In the genomic region with DNA sequence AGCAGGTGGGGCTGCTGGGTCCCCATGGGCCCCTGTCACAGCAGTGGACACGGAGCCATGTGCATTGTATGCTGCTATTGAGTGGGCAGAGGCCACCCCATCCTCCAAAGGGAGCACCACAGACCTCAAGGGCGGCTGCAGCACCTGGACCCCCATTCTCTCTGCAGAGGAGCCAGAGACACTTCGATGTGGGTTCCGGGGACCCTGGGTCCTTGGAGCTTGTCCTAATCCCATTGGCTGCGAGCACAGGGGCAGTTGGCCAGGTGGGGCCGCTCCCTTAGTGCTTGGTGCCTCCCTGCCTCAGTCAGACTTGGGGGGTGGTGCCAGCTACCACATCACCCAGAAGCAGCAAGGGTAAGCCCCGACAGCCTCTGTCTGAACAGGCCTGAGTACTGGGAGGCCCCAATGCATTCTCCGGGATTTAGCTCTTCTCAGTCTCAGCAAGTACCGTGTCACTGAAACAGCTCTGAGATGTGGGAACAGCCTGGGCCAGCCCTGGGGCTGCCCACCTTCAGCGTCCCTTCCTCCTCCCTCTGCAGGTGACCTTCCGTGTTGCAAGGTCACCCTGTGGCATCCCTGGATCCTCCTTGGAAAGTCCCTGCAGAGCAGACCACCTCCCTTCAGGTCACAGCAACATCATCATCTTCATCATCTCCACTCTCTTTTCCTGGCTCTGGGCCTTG, we compare ENCODE assay signal across 24 cellular contexts.
DNase-seq lines count a peak whose midpoint lies in the region; ATAC-seq and TF ChIP-seq lines count a peak whose summit lies in the region.
"Had no signal": no experiment of that assay in that cellular context is flagged by ENCODE, and none has a peak within 500 bp of the region (broad histone marks: within the 10 kb centered on the region; RNA-seq: fewer than 3 reads in every experiment).

No MANE protein-coding gene starts in this region.

- no peaks in the 10 kb centered on the region for H3K4me1 ChIP-seq in fibroblast of lung (ENCODE audit: control insufficient read depth, extremely low read depth, insufficient read depth, low read length)
- H3K4me1 ChIP-seq: parathyroid adenoma, transverse colon had no signal

- no peak overlapping the region for H3K9ac ChIP-seq in fibroblast of lung (ENCODE audit: insufficient read depth, low read length)
- H3K9ac ChIP-seq: parathyroid adenoma, SK-N-SH had no signal

- ATAC-seq in WTC11 (peak; percentile 41; the same call in 1 of the 2 replicates), GM21576 (IDR thresholded peaks at IDR 0.05; ENCODE audit: unreplicated experiment) (no peak), HG03095 (IDR thresholded peaks at IDR 0.05; ENCODE audit: unreplicated experiment) (no peak)
- ATAC-seq: activated naive CD4-positive, alpha-beta T cell treated with anti-CD3 and anti-CD28 coated beads, Interleukin-2, amount 50 U/mL, for 72 hours; heart left ventricle; K562; T-helper 17 cell had no signal

- no peak overlapping the region for H3K4me3 Mint-ChIP-seq in WTC11
- no peak overlapping the region for H3K4me3 Mint-ChIP-seq in progenitor cell of endocrine pancreas (ENCODE audit: low read depth)
- H3K4me3 Mint-ChIP-seq: activated CD4-positive, alpha-beta memory T cell treated with anti-CD3 and anti-CD28 coated beads, Interleukin-2, amount 10 ng/mL, durations not matched to agents 7 days and 5 days; CD4-positive, alpha-beta T cell; central memory CD8-positive, alpha-beta T cell; T-helper 17 cell had no signal

- H3K27me3 Mint-ChIP-seq in WTC11 (ENCODE audit: low read depth) (no peaks in the 10 kb centered on the region), progenitor cell of endocrine pancreas (no peaks in the 10 kb centered on the region)
- H3K27me3 Mint-ChIP-seq: activated CD4-positive, alpha-beta memory T cell treated with anti-CD3 and anti-CD28 coated beads, Interleukin-2, amount 10 ng/mL, durations not matched to agents 7 days and 5 days; CD4-positive, alpha-beta T cell; T-helper 17 cell had no signal

- POLR2A ChIA-PET in WTC11 (lab: Charles Lee), result no interaction called here

- CTCF ChIA-PET in WTC11 (lab: Charles Lee), result interaction anchor here (1.2 to 2.7 kb wide), 2 partner anchors 11 to 51 kb away, joined by 3 to 13 read pairs; no protein-coding TSS in a partner anchor

- H2AFZ ChIP-seq in fibroblast of lung (ENCODE audit: low read length), result no peak overlapping the region
- H2AFZ ChIP-seq: parathyroid adenoma had no signal

- H3K9me3 Mint-ChIP-seq in WTC11, result no peaks in the 10 kb centered on the region
- no peaks in the 10 kb centered on the region for H3K9me3 Mint-ChIP-seq in progenitor cell of endocrine pancreas (ENCODE audit: low read depth)
- H3K9me3 Mint-ChIP-seq: activated CD4-positive, alpha-beta memory T cell treated with anti-CD3 and anti-CD28 coated beads, Interleukin-2, amount 10 ng/mL, durations not matched to agents 7 days and 5 days; activated naive CD4-positive, alpha-beta T cell treated with anti-CD3 and anti-CD28 coated beads, Interleukin-2, amount 50 U/mL, for 72 hours; activated T-helper 2 cell treated with anti-CD3 and anti-CD28 coated beads, Interferon-gamma antibody, Interleukin-2, Interleukin-4, amounts not matched to agents 10 μg/mL and 5 μg/mL and 100 μg/mL, durations not matched to agents 14 hours and 24 hours and 36 hours; CD4-positive, alpha-beta T cell; central memory CD8-positive, alpha-beta T cell had no signal

- no peak for DNase-seq in WTC11 (ENCODE audit: low spot score)
- no peak for DNase-seq in fibroblast of lung (ENCODE audit: low read depth in 2 of 2)
- DNase-seq in progenitor cell of endocrine pancreas (ENCODE audit: low spot score, unreplicated experiment), result no peak
- no peak for DNase-seq in SHP77 (lab: John Stamatoyannopoulos, UW)
- DNase-seq: activated CD4-positive, alpha-beta memory T cell treated with anti-CD3 and anti-CD28 coated beads, Interleukin-2, amount 10 ng/mL, durations not matched to agents 7 days and 5 days; activated CD4-positive, CD25-positive, alpha-beta regulatory T cell treated with anti-CD3 and anti-CD28 coated beads, Interleukin-2, amount 50 U/mL, for 72 hours; CD4-positive, alpha-beta T cell; EL; NCI-H1105 treated with DMSO at 0.1 percent for 48 hours; NCI-H446; NCI-H82; SK-N-SH; T-helper 17 cell; transverse colon had no signal

- H3K27ac ChIP-seq in fibroblast of lung (ENCODE audit: insufficient read depth, low read length), result no peak overlapping the region
- H3K27ac ChIP-seq: heart left ventricle, parathyroid adenoma, spleen, transverse colon had no signal

- no peak overlapping the region for H3K4me2 ChIP-seq in fibroblast of lung (ENCODE audit: extremely low read depth, insufficient read depth, low read length)
- H3K4me2 ChIP-seq: SK-N-SH had no signal

- 0 out of 3 replicates have a peak, but pooled peaks have one; percentile 11 for TF ChIP-seq CTCF in GM12872 (IDR thresholded peaks at IDR 0.05; ENCODE audit: insufficient read depth, low read depth, low read length)
- TF ChIP-seq CTCF in WTC11 (IDR thresholded peaks at IDR 0.05), result no peak
- peak; percentile 8 to 10 for TF ChIP-seq CTCF in fibroblast of lung (conservative IDR thresholded peaks at IDR 0.05 in 1 of 2, IDR thresholded peaks at IDR 0.05 in 1 of 2; ENCODE audit: low read depth in 1 of 2, low read length in 2 of 2)
- TF ChIP-seq CTCF in progenitor cell of endocrine pancreas (IDR thresholded peaks at IDR 0.05; ENCODE audit: unreplicated experiment), result peak; percentile 19

- H3K9me3 ChIP-seq in fibroblast of lung (ENCODE audit: control insufficient read depth, insufficient read depth, low read depth, low read length), result no peaks in the 10 kb centered on the region
- H3K9me3 ChIP-seq: heart left ventricle, SK-N-SH, spleen, transverse colon had no signal

- H3K36me3 ChIP-seq in fibroblast of lung (ENCODE audit: control insufficient read depth, insufficient read depth, low read length), result peaks cover 3% of the 10 kb centered on the region
- H3K36me3 ChIP-seq: transverse colon had no signal

- H3K4me3 ChIP-seq in fibroblast of lung (replicated peaks in 1 of 4; ENCODE audit: control extremely low read depth in 1 of 4, insufficient read depth in 1 of 4, low read depth in 3 of 4, low read length in 4 of 4), result no peak overlapping the region
- H3K4me3 ChIP-seq: heart left ventricle, K562, spleen, transverse colon had no signal

- H3K36me3 Mint-ChIP-seq in WTC11 (peaks cover 41% of the 10 kb centered on the region), progenitor cell of endocrine pancreas (ENCODE audit: insufficient read depth) (peaks cover 23% of the 10 kb centered on the region)
- H3K36me3 Mint-ChIP-seq: activated naive CD4-positive, alpha-beta T cell treated with anti-CD3 and anti-CD28 coated beads, Interleukin-2, amount 50 U/mL, for 72 hours had no signal

- peak overlapping the region; percentile 65; the same call in 1 of the 2 replicates for H3K27ac Mint-ChIP-seq in WTC11
- H3K27ac Mint-ChIP-seq in progenitor cell of endocrine pancreas, result no peak overlapping the region
- H3K27ac Mint-ChIP-seq: activated CD4-positive, alpha-beta memory T cell treated with anti-CD3 and anti-CD28 coated beads, Interleukin-2, amount 10 ng/mL, durations not matched to agents 7 days and 5 days; activated naive CD4-positive, alpha-beta T cell treated with anti-CD3 and anti-CD28 coated beads, Interleukin-2, amount 50 U/mL, for 72 hours; activated T-helper 2 cell treated with anti-CD3 and anti-CD28 coated beads, Interferon-gamma antibody, Interleukin-2, Interleukin-4, amounts not matched to agents 10 μg/mL and 5 μg/mL and 100 μg/mL, durations not matched to agents 14 hours and 24 hours and 36 hours; CD4-positive, alpha-beta T cell; T-helper 17 cell had no signal

- H4K20me1 ChIP-seq in fibroblast of lung (ENCODE audit: control insufficient read depth, extremely low read depth, insufficient read depth, low read length), result no peaks in the 10 kb centered on the region

- H3K4me1 Mint-ChIP-seq in WTC11, result peaks cover 2% of the 10 kb centered on the region
- no peaks in the 10 kb centered on the region for H3K4me1 Mint-ChIP-seq in progenitor cell of endocrine pancreas (ENCODE audit: low read depth)

- H3K79me2 ChIP-seq in fibroblast of lung (ENCODE audit: control insufficient read depth, insufficient read depth, low read length), result no peaks in the 10 kb centered on the region
- H3K79me2 ChIP-seq: parathyroid adenoma had no signal

- H3K27me3 ChIP-seq in fibroblast of lung (ENCODE audit: control insufficient read depth, insufficient read depth, low read length), result no peaks in the 10 kb centered on the region
- H3K27me3 ChIP-seq: heart left ventricle, spleen, transverse colon had no signal

TF ChIP-seq in WTC11, 78 proteins besides CTCF, POLR2A, EP300 and RAD21:
- TF ChIP-seq IRF2 (CRISPR knock-in tag; IDR thresholded peaks at IDR 0.05; ENCODE audit: borderline replicate concordance, low read depth) (no peak), NR3C1 (CRISPR knock-in tag; conservative IDR thresholded peaks at IDR 0.05; ENCODE audit: low read depth) (no peak)
